Comparison of ENCODE assay signal across 1 cellular context in the genomic region with DNA sequence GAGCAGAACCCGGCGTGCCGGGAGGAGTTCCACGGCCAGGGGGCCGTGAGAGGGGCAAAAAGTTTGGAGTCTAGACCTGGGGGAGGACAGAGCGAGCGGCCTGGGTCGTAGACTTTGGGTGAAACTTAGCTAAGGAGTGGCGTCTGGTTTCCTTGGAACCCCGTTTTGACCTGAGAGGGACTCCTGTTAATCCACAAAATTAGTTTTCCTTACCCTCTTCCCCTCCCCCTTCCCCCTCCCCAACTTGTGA.
TF ChIP-seq lines count a peak whose summit lies in the region.

No MANE protein-coding gene starts in this region.

TF ChIP-seq in H1, 55 proteins besides CTCF, POLR2A, EP300 and RAD21:
- TF ChIP-seq HDAC2 (IDR thresholded peaks at IDR 0.05; ENCODE audit: borderline replicate concordance in 1 of 2, low read depth in 2 of 2, low read length in 2 of 2) (no peak), SP1 (IDR thresholded peaks at IDR 0.05; ENCODE audit: low read depth, low read length) (no peak), TCF12 (IDR thresholded peaks at IDR 0.05; ENCODE audit: low read depth, low read length) (no peak), FOSL1 (IDR thresholded peaks at IDR 0.05; ENCODE audit: insufficient read depth, low read depth, low read length) (no peak), GABPA (IDR thresholded peaks at IDR 0.05; ENCODE audit: borderline replicate concordance, insufficient read depth, low read length) (no peak), RNF2 (IDR thresholded peaks at IDR 0.05; ENCODE audit: borderline replicate concordance, low read depth, low read length, missing control alignments, poor library complexity, severe bottlenecking) (no peak), NRF1 (IDR thresholded peaks at IDR 0.05; ENCODE audit: low read depth, low read length) (no peak)
